Comparison of ENCODE assay signal across 28 cellular contexts in the genomic region with DNA sequence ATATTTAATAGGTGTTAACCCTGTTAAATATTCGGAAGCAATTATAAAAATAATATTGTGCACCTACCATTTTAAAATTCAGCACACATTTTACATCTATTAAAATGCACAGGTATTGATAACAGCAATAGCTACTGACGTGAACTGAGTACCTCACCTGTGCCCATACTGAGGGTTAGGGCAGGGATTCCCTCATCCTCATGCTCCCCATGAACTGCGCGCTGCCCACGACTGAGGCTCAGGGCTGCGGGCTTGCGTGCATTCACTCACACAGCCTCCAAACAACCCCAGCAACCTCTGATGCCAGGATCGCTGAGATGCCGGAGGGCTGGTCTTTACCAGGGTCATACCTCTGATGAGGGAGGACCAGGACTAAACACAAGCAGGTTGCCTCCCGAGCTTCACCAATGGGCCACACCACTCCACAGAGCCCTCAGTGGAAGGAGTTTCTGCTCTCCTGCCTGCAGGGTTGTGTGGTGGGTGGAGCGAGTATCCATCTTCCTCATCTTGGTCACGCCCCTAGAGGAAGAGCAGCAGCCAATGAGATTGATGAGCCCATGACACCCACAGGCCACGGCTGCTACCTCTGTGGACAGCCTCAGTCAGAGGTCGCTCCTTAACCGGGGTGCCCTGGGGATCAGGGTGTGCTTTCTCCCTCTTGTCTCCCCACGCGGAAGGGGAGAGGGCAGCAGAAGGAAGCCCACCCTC.
DNase-seq lines count a peak whose midpoint lies in the region; ATAC-seq, FAIRE-seq and TF ChIP-seq lines count a peak whose summit lies in the region.
"Had no signal": no experiment of that assay in that cellular context is flagged by ENCODE, and none has a peak within 500 bp of the region (broad histone marks: within the 10 kb centered on the region; RNA-seq: fewer than 3 reads in every experiment).

No MANE protein-coding gene starts in this region.

- intact Hi-C loops in HCT116 (cut with micrococcal nuclease) (no loop called here), K562 (cut with micrococcal nuclease) (loop anchor here (5.0 kb wide), 1 partner anchor 149 kb away; no protein-coding TSS in a partner anchor), sciatic nerve (cut with DNase I) (no loop called here)

- no peak overlapping the region for H3K9ac ChIP-seq in HCT116 (ENCODE audit: low read length)
- H3K9ac ChIP-seq in K562 (ENCODE audit: insufficient read depth in 1 of 2, low read depth in 2 of 2, low read length in 2 of 2): no peak overlapping the region

- TF ChIP-seq RAD21 in HCT116 (IDR thresholded peaks at IDR 0.05; ENCODE audit: low read depth) (no peak), K562 (CRISPR knock-in tag; conservative IDR thresholded peaks at IDR 0.05 in 1 of 2, IDR thresholded peaks at IDR 0.05 in 1 of 2) (no peak)

- H3K9me1 ChIP-seq in K562 (ENCODE audit: control insufficient read depth, insufficient read depth, low read length): no peaks in the 10 kb centered on the region

- no peaks in the 10 kb centered on the region for H3K27me3 ChIP-seq in HCT116 (ENCODE audit: insufficient read depth, low read length)
- no peaks in the 10 kb centered on the region; a peak in 1 of 5 replicates for H3K27me3 ChIP-seq in K562 (ENCODE audit: control insufficient read depth in 2 of 2, insufficient read depth in 2 of 2, low read length in 2 of 2)

- H3K4me1 ChIP-seq in HCT116 (ENCODE audit: control insufficient read depth in 1 of 2, insufficient read depth in 2 of 2, low read length in 2 of 2) (peaks cover 0 to 3% of the 10 kb centered on the region in 2 experiments; a peak in 1 of 4 replicates), K562 (replicated peaks in 1 of 2; ENCODE audit: control insufficient read depth in 2 of 2, insufficient read depth in 2 of 2, low read length in 2 of 2) (no peaks in the 10 kb centered on the region)

- DNase-seq in HCT116 (ENCODE audit: low read depth, low spot score) (no peak), NOMO-1 treated with dmso at 0.1 percent for 144 hours (lab: John Stamatoyannopoulos, UW; ENCODE audit: unreplicated experiment) (peak; percentile 78), K562 (ENCODE audit: extremely low read depth in 1 of 4, low spot score in 3 of 4) (peak; percentile 30 to 44 (median 35)), sciatic nerve (ENCODE audit: low spot score) (no peak), NCI-H1436 (lab: John Stamatoyannopoulos, UW) (no peak), dermis blood vessel endothelial cell (no peak), GOT3 (lab: John Stamatoyannopoulos, UW) (no peak)
- DNase-seq: activated CD4-positive, alpha-beta T cell treated with anti-CD3 and anti-CD28 coated beads, Interleukin-2, amount 10 ng/mL, durations not matched to agents 24 days and 14 days; activated naive CD4-positive, alpha-beta T cell treated with anti-CD3 and anti-CD28 coated beads for 36 hours; activated T-cell treated with anti-CD3 and anti-CD28 coated beads, Interleukin-2, amount 50 U/mL, for 48 hours; amniotic stem cell; CD8-positive, alpha-beta memory T cell; DMS153; effector CD4-positive, alpha-beta T cell; glutamatergic neuron; KG1; left ventricle myocardium superior; MV-4-11; naive B cell; NCI-H1694; NCI-H524; stimulated activated CD4-positive, alpha-beta T cell treated with anti-CD3 and anti-CD28 coated beads, Interleukin-1b, Interleukin-23, amount 100 ng/mL, for 48 hours had no signal

- H3K4me3 ChIP-seq in HCT116 (replicated peaks in 1 of 2; ENCODE audit: low read depth in 1 of 2, low read length in 2 of 2) (no peak overlapping the region), K562 (no peak overlapping the region)
- H3K4me3 ChIP-seq: skin epidermis had no signal

- no peaks in the 10 kb centered on the region for H3K9me2 ChIP-seq in HCT116 (ENCODE audit: insufficient read depth)

- H2AFZ ChIP-seq in HCT116 (ENCODE audit: low read depth, low read length, poor library complexity, severe bottlenecking) (no peak overlapping the region), K562 (ENCODE audit: low read depth, low read length) (peak overlapping the region; percentile 63; the same call in 1 of the 2 replicates)

- H3K27ac ChIP-seq in HCT116 (ENCODE audit: low read depth, low read length): no peak overlapping the region
- no peak overlapping the region for H3K27ac ChIP-seq in K562 (ENCODE audit: extremely low read depth, low read depth, low read length)
- H3K27ac ChIP-seq: epithelial cell of prostate, skin epidermis, VCaP had no signal

- POLR2A ChIA-PET in HCT116 (lab: Charles Lee): no interaction called here
- POLR2A ChIA-PET in K562 (lab: Yijun Ruan, JAX): no interaction called here

- H3K4me2 ChIP-seq in HCT116 (ENCODE audit: low read length): no peak overlapping the region
- no peak overlapping the region; the same call in 1 of the 2 replicates for H3K4me2 ChIP-seq in K562 (ENCODE audit: insufficient read depth, low read length)

- TF ChIP-seq CTCF in HCT116 (IDR thresholded peaks at IDR 0.05 in 2 of 3, conservative IDR thresholded peaks at IDR 0.05 in 1 of 3; ENCODE audit: borderline replicate concordance in 1 of 3, insufficient read depth in 1 of 3, low read depth in 2 of 3, low read length in 2 of 3): no peak
- no peak for TF ChIP-seq CTCF in K562 (IDR thresholded peaks at IDR 0.05 in 2 of 3, conservative IDR thresholded peaks at IDR 0.05 in 1 of 3; ENCODE audit: insufficient read depth in 2 of 3, low read depth in 1 of 3, low read length in 3 of 3)

- WGBS in K562 (ENCODE audit: insufficient coverage, low coverage, missing lambda C conversion rate): 7% methylated on average over 14 of the region's 17 CpGs

- in situ Hi-C loops in K562 (cut with MboI): no loop called here

- BruUV-seq in HCT116 (replicated peaks; lab: Mats Ljungman, UMichigan): no TSS peak
- BruUV-seq in K562 (replicated peaks; lab: Mats Ljungman, UMichigan): no TSS peak

- CTCF ChIA-PET in HCT116 (lab: Charles Lee) (no interaction called here), K562 (lab: Yijun Ruan, JAX; ENCODE audit: low intra/inter-chr PET ratio) (interaction anchor here (0.7 kb wide), 1 partner anchor 151 kb away, joined by 3 read pairs; no protein-coding TSS in a partner anchor)

- FAIRE-seq in K562 (lab: Jason Lieb, UNC): peak; percentile 6
- FAIRE-seq: HTR-8/SVneo, keratinocyte had no signal

- peak; percentile 52 for ATAC-seq in HCT116
- ATAC-seq in K562: peak; percentile 93
- peak; percentile 17 for ATAC-seq in sciatic nerve
- ATAC-seq in GM19395 (IDR thresholded peaks at IDR 0.05; ENCODE audit: unreplicated experiment): no peak
- ATAC-seq: left ventricle myocardium superior had no signal

- TF ChIP-seq POLR2A in HCT116 (IDR thresholded peaks at IDR 0.05; ENCODE audit: borderline replicate concordance, extremely low read depth, insufficient read depth, insufficient read length): no peak
- TF ChIP-seq POLR2A in K562 (conservative IDR thresholded peaks at IDR 0.05): no peak

- no peaks in the 10 kb centered on the region for H3K9me3 ChIP-seq in HCT116 (ENCODE audit: control insufficient read depth in 1 of 2, insufficient read depth in 1 of 2, low read depth in 1 of 2, low read length in 2 of 2)
- H3K9me3 ChIP-seq in K562 (replicated peaks; ENCODE audit: control insufficient read depth, insufficient read depth, low read depth, low read length): no peaks in the 10 kb centered on the region

- RAD21 ChIA-PET in HCT116 (lab: Charles Lee; ENCODE audit: low non-redundant PET in 1 of 2, low total read pairs in 2 of 2, uncharacterized antibody in 2 of 2, unreplicated experiment in 2 of 2): no interaction called here

- TF ChIP-seq EP300 in K562 (IDR thresholded peaks at IDR 0.05; ENCODE audit: low read length): no peak

- H3K36me3 ChIP-seq in HCT116 (ENCODE audit: control insufficient read depth in 1 of 2, insufficient read depth in 2 of 2, low read length in 2 of 2) (no peaks in the 10 kb centered on the region), K562 (ENCODE audit: control insufficient read depth, insufficient read depth, low read length) (no peaks in the 10 kb centered on the region)

- H3K79me2 ChIP-seq in HCT116 (ENCODE audit: insufficient read depth, low read length): no peaks in the 10 kb centered on the region
- H3K79me2 ChIP-seq in K562 (ENCODE audit: control insufficient read depth, insufficient read depth, low read length): no peaks in the 10 kb centered on the region

- no peaks in the 10 kb centered on the region for H4K20me1 ChIP-seq in HCT116 (ENCODE audit: insufficient read depth)
- H4K20me1 ChIP-seq in K562 (replicated peaks; ENCODE audit: control insufficient read depth, insufficient read depth, low read length): no peaks in the 10 kb centered on the region; the same call in 1 of the 2 replicates

TF ChIP-seq in HCT116, 20 proteins besides CTCF, POLR2A, EP300 and RAD21:
- no peak for TF ChIP-seq POLR2AphosphoS5 (IDR thresholded peaks at IDR 0.05; ENCODE audit: low read depth, low read length)
- no peak for TF ChIP-seq YY1 (IDR thresholded peaks at IDR 0.05; ENCODE audit: extremely low read depth, insufficient replicate concordance, low read depth, low read length)
- TF ChIP-seq JUND (IDR thresholded peaks at IDR 0.05): no peak
- TF ChIP-seq, protein P1, sequence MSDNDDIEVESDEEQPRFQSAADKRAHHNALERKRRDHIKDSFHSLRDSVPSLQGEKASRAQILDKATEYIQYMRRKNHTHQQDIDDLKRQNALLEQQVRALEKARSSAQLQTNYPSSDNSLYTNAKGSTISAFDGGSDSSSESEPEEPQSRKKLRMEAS (IDR thresholded peaks at IDR 0.05): no peak
- TF ChIP-seq SIN3A (IDR thresholded peaks at IDR 0.05; ENCODE audit: low read depth): no peak
- TF ChIP-seq CBX3 (IDR thresholded peaks at IDR 0.05; ENCODE audit: low read depth): no peak

TF ChIP-seq in K562, 482 proteins besides CTCF, POLR2A, EP300 and RAD21:
- TF ChIP-seq NFYB (IDR thresholded peaks at IDR 0.05; ENCODE audit: extremely low read depth, insufficient read length) (peak; percentile 64), HDGF (IDR thresholded peaks at IDR 0.05) (no peak)
- TF ChIP-seq, protein P2, sequence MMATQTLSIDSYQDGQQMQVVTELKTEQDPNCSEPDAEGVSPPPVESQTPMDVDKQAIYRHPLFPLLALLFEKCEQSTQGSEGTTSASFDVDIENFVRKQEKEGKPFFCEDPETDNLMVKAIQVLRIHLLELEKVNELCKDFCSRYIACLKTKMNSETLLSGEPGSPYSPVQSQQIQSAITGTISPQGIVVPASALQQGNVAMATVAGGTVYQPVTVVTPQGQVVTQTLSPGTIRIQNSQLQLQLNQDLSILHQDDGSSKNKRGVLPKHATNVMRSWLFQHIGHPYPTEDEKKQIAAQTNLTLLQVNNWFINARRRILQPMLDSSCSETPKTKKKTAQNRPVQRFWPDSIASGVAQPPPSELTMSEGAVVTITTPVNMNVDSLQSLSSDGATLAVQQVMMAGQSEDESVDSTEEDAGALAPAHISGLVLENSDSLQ (IDR thresholded peaks at IDR 0.05): 0 out of 2 replicates have a peak, but pooled peaks have one; percentile 17
TF ChIP-seq in K562: peak in this region for 2.

Comparison
In these comparisons a context has a peak if more than half of its experiments do, and no peak if none do; other contexts are left out.
1. DNase-seq: peak in NOMO-1 treated with dmso at 0.1 percent for 144 hours (single experiment) and K562 (4 of 4); none in HCT116 (single experiment), sciatic nerve (single experiment), NCI-H1436 (single experiment), dermis blood vessel endothelial cell (single experiment) and GOT3 (single experiment).